ENCODE assay signal across 9 cellular contexts in the genomic region with DNA sequence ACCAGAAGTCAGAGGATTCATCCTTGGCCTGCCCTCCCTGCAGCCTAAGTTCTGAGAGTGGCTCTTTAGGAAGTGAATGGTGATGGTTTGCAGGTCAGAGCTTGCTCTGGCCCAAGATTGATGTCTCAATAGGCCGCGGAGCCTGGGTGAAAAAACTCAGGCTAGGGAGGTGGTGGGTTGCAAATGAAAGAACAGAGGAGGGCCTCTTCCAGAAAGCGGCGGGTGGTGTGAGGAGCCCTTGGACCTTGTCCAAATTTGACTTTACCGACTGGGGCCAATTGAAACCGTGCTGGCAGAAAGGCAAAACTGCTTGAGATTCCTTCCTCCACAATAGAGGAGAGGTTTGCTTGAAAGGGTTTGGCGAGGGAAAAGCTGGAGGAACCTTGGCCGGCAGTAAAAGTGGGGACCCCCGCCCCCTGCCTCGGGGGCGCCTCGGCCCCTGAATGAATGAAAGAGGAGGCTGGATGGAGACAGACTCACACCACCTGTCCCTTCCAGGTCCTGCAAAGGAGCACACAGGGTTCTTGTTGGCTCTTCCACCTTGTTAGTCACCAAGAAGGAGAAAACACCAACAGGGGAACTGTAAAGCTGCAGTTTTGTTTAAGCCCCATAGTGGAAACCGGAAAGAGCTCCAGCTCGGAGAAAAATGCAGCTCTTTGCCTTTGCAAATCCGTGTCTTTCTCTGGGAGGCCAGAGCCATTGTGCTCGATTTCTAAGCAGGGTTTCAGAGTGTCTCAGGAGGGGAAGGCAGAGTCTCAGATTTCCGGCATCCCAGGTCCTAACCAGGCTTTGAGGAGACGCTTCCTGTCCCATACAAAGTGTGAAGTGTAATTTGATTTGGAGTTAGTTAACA.
DNase-seq lines count a peak whose midpoint lies in the region; ATAC-seq lines count a peak whose summit lies in the region.
"Had no signal": no experiment of that assay in that cellular context is flagged by ENCODE, and none has a peak within 500 bp of the region (broad histone marks: within the 10 kb centered on the region; RNA-seq: fewer than 3 reads in every experiment).

No MANE protein-coding gene starts in this region.

- peaks cover 100% of the 10 kb centered on the region for H4K20me1 ChIP-seq in BLaER1

- H3K9ac ChIP-seq in BLaER1 (peak overlapping the region; percentile 59), mucosa of rectum (ENCODE audit: low read depth in 1 of 2, low read length in 2 of 2) (peak overlapping the region in 1 of 2 donors; percentile 45)
- H3K9ac ChIP-seq: parathyroid adenoma had no signal

- peak overlapping the region; percentile 92 for H3K4me2 ChIP-seq in BLaER1

- H3K4me1 ChIP-seq in BLaER1: peaks cover 100% of the 10 kb centered on the region
- H3K4me1 ChIP-seq in SJSA1 (replicated peaks): peaks cover 75% of the 10 kb centered on the region
- peaks cover 24 to 50% of the 10 kb centered on the region in 2 donors for H3K4me1 ChIP-seq in mucosa of rectum (ENCODE audit: control insufficient read depth in 2 of 2, insufficient read depth in 2 of 2, low read length in 2 of 2)
- H3K4me1 ChIP-seq in aorta (ENCODE audit: control insufficient read depth in 1 of 2, insufficient read depth in 2 of 2, low read length in 2 of 2): peaks cover 3 to 4% of the 10 kb centered on the region in 2 donors

- H3K9me3 ChIP-seq in BLaER1: no peaks in the 10 kb centered on the region
- no peaks in the 10 kb centered on the region for H3K9me3 ChIP-seq in SJSA1 (replicated peaks)
- H3K9me3 ChIP-seq in mucosa of rectum (ENCODE audit: control insufficient read depth in 2 of 2, low read length in 2 of 2): no peaks in the 10 kb centered on the region
- no peaks in the 10 kb centered on the region for H3K9me3 ChIP-seq in aorta (ENCODE audit: control insufficient read depth, low read length)

- H3K27me3 ChIP-seq in BLaER1: no peaks in the 10 kb centered on the region
- no peaks in the 10 kb centered on the region for H3K27me3 ChIP-seq in SJSA1 (replicated peaks)
- no peaks in the 10 kb centered on the region for H3K27me3 ChIP-seq in mucosa of rectum (ENCODE audit: control insufficient read depth in 2 of 2, insufficient read depth in 2 of 2, low read length in 2 of 2)
- H3K27me3 ChIP-seq in aorta (ENCODE audit: control insufficient read depth in 1 of 2, insufficient read depth in 2 of 2, low read length in 1 of 2): no peaks in the 10 kb centered on the region

- intact Hi-C loops in aorta (cut with DNase I): no loop called here

- H3K4me1 Mint-ChIP-seq in effector memory CD8-positive, alpha-beta T cell (ENCODE audit: low read depth in 2 of 2): peaks cover 86 to 89% of the 10 kb centered on the region in 2 donors

- H3K27ac Mint-ChIP-seq in effector memory CD8-positive, alpha-beta T cell: peak overlapping the region; percentile 65 to 93

- 9 to 12% methylated on average over 18 of the region's 18 CpGs for WGBS in aorta, 2 donors

- peak overlapping the region; percentile 80 to 81 for H3K4me3 Mint-ChIP-seq in effector memory CD8-positive, alpha-beta T cell

- no peaks in the 10 kb centered on the region for H3K27me3 Mint-ChIP-seq in effector memory CD8-positive, alpha-beta T cell

- ATAC-seq in effector memory CD8-positive, alpha-beta T cell (replicated peaks): peak; percentile 13
- no peak for ATAC-seq in aorta (ENCODE audit: low FRiP score)
- no peak for ATAC-seq in GM21619 (IDR thresholded peaks at IDR 0.05; ENCODE audit: unreplicated experiment)

- H3K4me3 ChIP-seq in BLaER1: peak overlapping the region; percentile 39
- no peak overlapping the region for H3K4me3 ChIP-seq in SJSA1
- peak overlapping the region in 1 of 2 donors; percentile 28 for H3K4me3 ChIP-seq in mucosa of rectum (ENCODE audit: low read length in 2 of 2)
- no peak overlapping the region for H3K4me3 ChIP-seq in aorta (ENCODE audit: low read length in 2 of 2)

- peaks cover 54% of the 10 kb centered on the region for H3K36me3 Mint-ChIP-seq in effector memory CD8-positive, alpha-beta T cell (ENCODE audit: insufficient read depth)

- DNase-seq in HT-29 (ENCODE audit: low spot score): peak; percentile 28
- DNase-seq in SJSA1 (ENCODE audit: low read depth in 1 of 2, low spot score in 2 of 2): peak; percentile 78 to 84
- DNase-seq in effector memory CD8-positive, alpha-beta T cell: no peak
- no peak for DNase-seq in aorta
- DNase-seq in NCI-H146 (lab: John Stamatoyannopoulos, UW): no peak

- H3K9me3 Mint-ChIP-seq in effector memory CD8-positive, alpha-beta T cell: no peaks in the 10 kb centered on the region

- H3K36me3 ChIP-seq in BLaER1 (peaks cover 81% of the 10 kb centered on the region), SJSA1 (peaks cover 24% of the 10 kb centered on the region), mucosa of rectum (ENCODE audit: control insufficient read depth in 2 of 2, insufficient read depth in 2 of 2, low read length in 2 of 2) (peaks cover 6 to 10% of the 10 kb centered on the region in 2 donors), aorta (ENCODE audit: control insufficient read depth in 1 of 2, insufficient read depth in 2 of 2, low read length in 1 of 2) (no peaks in the 10 kb centered on the region)

- H3K27ac ChIP-seq in BLaER1: peak overlapping the region; percentile 73
- peak overlapping the region; percentile 58 for H3K27ac ChIP-seq in SJSA1
- H3K27ac ChIP-seq in mucosa of rectum (ENCODE audit: low read depth in 2 of 2, low read length in 2 of 2): peak overlapping the region; percentile 35 to 66
- peak overlapping the region; percentile 3 to 33 for H3K27ac ChIP-seq in aorta (ENCODE audit: low read depth in 1 of 2, low read length in 2 of 2)
- H3K27ac ChIP-seq: parathyroid adenoma had no signal

Comparison
In these comparisons a context has a peak if more than half of its experiments do, and no peak if none do; other contexts are left out.
1. H3K27ac ChIP-seq: peak in every context shown above with its lines; median percentile 73 in BLaER1; 58 in SJSA1; 50 in mucosa of rectum; 18 in aorta.
2. DNase-seq: peak in HT-29 (single experiment) and SJSA1 (2 of 2); none in effector memory CD8-positive, alpha-beta T cell (0 of 3), aorta (0 of 2) and NCI-H146 (single experiment).